21 cellular contexts compared by ENCODE assay signal in the genomic region with DNA sequence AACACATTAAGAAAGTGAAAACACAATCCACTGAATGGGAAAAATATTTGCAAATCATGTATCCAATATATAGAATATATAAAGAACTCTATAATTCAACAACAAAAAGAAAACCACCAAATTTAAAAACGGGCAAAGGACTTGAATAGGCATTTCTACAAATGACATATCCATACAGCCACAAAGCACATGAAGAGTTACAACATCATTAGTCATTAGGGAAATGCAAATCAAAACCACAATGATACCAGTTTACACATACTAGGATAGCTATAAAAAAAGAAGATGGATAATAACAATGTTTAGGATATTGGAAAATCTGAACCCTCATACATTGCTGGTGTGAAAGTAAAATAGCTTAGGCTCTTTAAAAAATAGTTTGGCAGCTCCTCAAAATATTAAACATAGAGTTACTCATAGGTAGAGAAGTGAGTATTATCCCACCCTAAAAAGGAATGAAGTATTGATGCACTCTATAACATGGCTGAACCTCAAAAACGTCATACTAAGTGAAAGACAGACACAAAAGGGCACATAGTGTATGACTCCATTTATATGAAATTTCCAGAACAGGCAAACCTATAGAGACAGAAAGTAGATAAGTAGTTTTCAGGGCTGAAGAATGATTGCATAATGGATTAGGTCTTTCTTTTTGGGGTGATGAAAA. TPM values are rescaled to one million over a fixed set of nuclear protein-coding genes. Genes with fewer than 3 reads are reported as not detected.
"Had no signal": no experiment of that assay in that cellular context is flagged by ENCODE, and none has a peak within 500 bp of the region (broad histone marks: within the 10 kb centered on the region; RNA-seq: fewer than 3 reads in every experiment).

No MANE protein-coding gene starts in this region.

- H3K4me3 Mint-ChIP-seq: naive B cell, nephron had no signal

- H3K9me3 Mint-ChIP-seq: nephron had no signal

- ATAC-seq: heart left ventricle, left colon, left ventricle myocardium superior, pancreas, right cardiac atrium, upper lobe of right lung had no signal

- H3K27ac ChIP-seq: heart left ventricle, pancreas, tibial nerve, upper lobe of right lung, vagina had no signal

- H3K36me3 Mint-ChIP-seq: naive B cell had no signal

- H3K27ac Mint-ChIP-seq: naive B cell, nephron, progenitor cell of endocrine pancreas had no signal

- H3K4me1 Mint-ChIP-seq: nephron had no signal

- H3K4me1 ChIP-seq: pancreas, upper lobe of right lung, vagina had no signal

- DNase-seq: dermis blood vessel endothelial cell; erythroblast; heart left ventricle; hippocampal formation; left colon; left ventricle myocardium superior; mesendoderm; naive B cell; occipital lobe; pancreas; right cardiac atrium; small intestine; stimulated activated CD4-positive, alpha-beta T cell treated with anti-CD3 and anti-CD28 coated beads, Interleukin-12 subunit alpha, Interleukin-12 subunit beta, amount 100 ng/mL, for 4 hours; stimulated activated naive CD4-positive, alpha-beta T cell treated with Interleukin-2 at 50 U/mL for 16 hours; upper lobe of right lung had no signal

- H3K27me3 ChIP-seq: pancreas, tibial nerve, upper lobe of right lung, vagina had no signal

RNA-seq across cellular contexts. Expression of a gene that starts 4.5 kb away (rescaled TPM):
- total RNA-seq: dermis blood vessel endothelial cell, glomerular endothelial cell, heart left ventricle, left colon, left ventricle myocardium superior, progenitor cell of endocrine pancreas, right cardiac atrium, temporal lobe, tibial nerve, upper lobe of right lung, vagina had no signal
- polyA plus RNA-seq: heart left ventricle, right cardiac atrium, small intestine had no signal
